In genomic region chr16:1920727-1921155, GRCh38 we compare ENCODE assay signal across 1 cellular context.
A peak's percentile ranks its signal among the peaks of the same experiment; 100 is the strongest.
TF ChIP-seq lines count a peak whose summit lies in the region.

No MANE protein-coding gene starts in this region.

TF ChIP-seq in endothelial cell of umbilical vein, 7 proteins besides CTCF, POLR2A, EP300 and RAD21:
- no peak for TF ChIP-seq MAX (IDR thresholded peaks at IDR 0.05; ENCODE audit: insufficient read depth, insufficient read length)
- TF ChIP-seq EZH2 (IDR thresholded peaks at IDR 0.05; ENCODE audit: borderline replicate concordance, low read depth, low read length, severe bottlenecking) = peak; percentile 23
TF ChIP-seq in endothelial cell of umbilical vein: peak in this region for 1.
